In genomic region chr9:74755355-74755754, GRCh38 we compare ENCODE assay signal across 24 cellular contexts.
"Had no signal": no experiment of that assay in that cellular context is flagged by ENCODE, and none has a peak within 500 bp of the region (broad histone marks: within the 10 kb centered on the region; RNA-seq: fewer than 3 reads in every experiment).

No MANE protein-coding gene starts in this region.

- H3K4me1 Mint-ChIP-seq: memory B cell; stimulated activated memory B cell treated with anti-CD40 and anti-IgM and Interleukin-4, amounts not matched to agents 10 μg/mL and 1 μg/mL and 100 μg/mL, for 72 hours; stimulated activated naive CD8-positive, alpha-beta T cell treated with anti-CD3 and anti-CD28 coated beads, Interleukin-15, amount 100 ng/mL, for 72 hours had no signal

- H3K4me3 ChIP-seq: left ventricle myocardium inferior, lung, mucosa of descending colon, ovary, prostate gland, right lobe of liver, smooth muscle cell, tibial nerve, uterus had no signal

- H3K27me3 Mint-ChIP-seq: stimulated activated memory B cell treated with anti-CD40 and anti-IgM and Interleukin-4, amounts not matched to agents 10 μg/mL and 1 μg/mL and 100 μg/mL, for 72 hours; stimulated activated naive CD8-positive, alpha-beta T cell treated with anti-CD3 and anti-CD28 coated beads, Interleukin-15, amount 100 ng/mL, for 72 hours; type B pancreatic cell had no signal

- H3K27ac Mint-ChIP-seq: memory B cell; naive thymus-derived CD4-positive, alpha-beta T cell; natural killer cell treated with Interleukin-12 subunit alpha and Interleukin-12 subunit beta and Interleukin-15 and Interleukin-18, amount 100 ng/mL, for 72 hours; stimulated activated memory B cell treated with anti-CD40 and anti-IgM and Interleukin-4, amounts not matched to agents 10 μg/mL and 1 μg/mL and 100 μg/mL, for 72 hours; stimulated activated naive CD8-positive, alpha-beta T cell treated with anti-CD3 and anti-CD28 coated beads, Interleukin-15, amount 100 ng/mL, for 72 hours; type B pancreatic cell had no signal

- H3K4me2 ChIP-seq: smooth muscle cell had no signal

- ATAC-seq: mucosa of descending colon; naive thymus-derived CD4-positive, alpha-beta T cell; natural killer cell treated with Interleukin-12 subunit alpha and Interleukin-12 subunit beta and Interleukin-15 and Interleukin-18, amount 100 ng/mL, for 72 hours; right lobe of liver; stimulated activated memory B cell treated with anti-CD40 and anti-IgM and Interleukin-4, amounts not matched to agents 10 μg/mL and 1 μg/mL and 100 μg/mL, for 72 hours; stimulated activated naive CD8-positive, alpha-beta T cell treated with anti-CD3 and anti-CD28 coated beads, Interleukin-15, amount 100 ng/mL, for 72 hours had no signal

- H3K27ac ChIP-seq: left ventricle myocardium inferior, ovary, prostate gland, right lobe of liver, tibial nerve, uterus had no signal

- H3K9me3 ChIP-seq: left ventricle myocardium inferior, mucosa of descending colon, ovary, prostate gland, right lobe of liver, tibial nerve, uterus had no signal

- DNase-seq: hippocampal formation; kidney; left ventricle myocardium inferior; midbrain; mucosa of descending colon; naive thymus-derived CD4-positive, alpha-beta T cell; ovary; posterior cingulate gyrus; right lobe of liver; stimulated activated CD4-positive, alpha-beta T cell treated with anti-CD3 and anti-CD28 coated beads, Interleukin-1b, Interleukin-23, amount 100 ng/mL, for 48 hours; stimulated activated CD4-positive, alpha-beta T cell treated with anti-CD3 and anti-CD28 coated beads, Interleukin-2, amount 100 ng/mL, for 48 hours; stimulated activated CD4-positive, alpha-beta T cell treated with anti-CD3 and anti-CD28 coated beads, Interleukin-4, amount 100 ng/mL, for 4 hours; stimulated activated CD8-positive, alpha-beta memory T cell treated with anti-CD3 and anti-CD28 coated beads, Interleukin-4, amount 100 ng/mL, for 48 hours; stimulated activated naive CD4-positive, alpha-beta T cell treated with Interleukin-2 at 50 U/mL for 16 hours; stimulated activated naive CD8-positive, alpha-beta T cell treated with anti-CD3 and anti-CD28 coated beads, Interleukin-15, amount 100 ng/mL, for 72 hours; uterus had no signal

- H3K9me3 Mint-ChIP-seq: memory B cell; naive thymus-derived CD4-positive, alpha-beta T cell; natural killer cell treated with Interleukin-12 subunit alpha and Interleukin-12 subunit beta and Interleukin-15 and Interleukin-18, amount 100 ng/mL, for 72 hours; stimulated activated memory B cell treated with anti-CD40 and anti-IgM and Interleukin-4, amounts not matched to agents 10 μg/mL and 1 μg/mL and 100 μg/mL, for 72 hours; stimulated activated naive CD8-positive, alpha-beta T cell treated with anti-CD3 and anti-CD28 coated beads, Interleukin-15, amount 100 ng/mL, for 72 hours; type B pancreatic cell had no signal

- H3K27me3 ChIP-seq: ovary, right lobe of liver, tibial nerve, uterus had no signal

- H3K36me3 Mint-ChIP-seq: memory B cell; naive thymus-derived CD4-positive, alpha-beta T cell; natural killer cell treated with Interleukin-12 subunit alpha and Interleukin-12 subunit beta and Interleukin-15 and Interleukin-18, amount 100 ng/mL, for 72 hours; stimulated activated memory B cell treated with anti-CD40 and anti-IgM and Interleukin-4, amounts not matched to agents 10 μg/mL and 1 μg/mL and 100 μg/mL, for 72 hours; type B pancreatic cell had no signal

- H3K36me3 ChIP-seq: left ventricle myocardium inferior, ovary, prostate gland, right lobe of liver, tibial nerve, uterus had no signal

- H3K4me1 ChIP-seq: left ventricle myocardium inferior, prostate gland, right lobe of liver, tibial nerve, uterus had no signal

- H3K4me3 Mint-ChIP-seq: memory B cell; naive thymus-derived CD4-positive, alpha-beta T cell; natural killer cell treated with Interleukin-12 subunit alpha and Interleukin-12 subunit beta and Interleukin-15 and Interleukin-18, amount 100 ng/mL, for 72 hours; stimulated activated memory B cell treated with anti-CD40 and anti-IgM and Interleukin-4, amounts not matched to agents 10 μg/mL and 1 μg/mL and 100 μg/mL, for 72 hours; stimulated activated naive CD8-positive, alpha-beta T cell treated with anti-CD3 and anti-CD28 coated beads, Interleukin-15, amount 100 ng/mL, for 72 hours; type B pancreatic cell had no signal
